13 cellular contexts compared by ENCODE assay signal in the genomic region with DNA sequence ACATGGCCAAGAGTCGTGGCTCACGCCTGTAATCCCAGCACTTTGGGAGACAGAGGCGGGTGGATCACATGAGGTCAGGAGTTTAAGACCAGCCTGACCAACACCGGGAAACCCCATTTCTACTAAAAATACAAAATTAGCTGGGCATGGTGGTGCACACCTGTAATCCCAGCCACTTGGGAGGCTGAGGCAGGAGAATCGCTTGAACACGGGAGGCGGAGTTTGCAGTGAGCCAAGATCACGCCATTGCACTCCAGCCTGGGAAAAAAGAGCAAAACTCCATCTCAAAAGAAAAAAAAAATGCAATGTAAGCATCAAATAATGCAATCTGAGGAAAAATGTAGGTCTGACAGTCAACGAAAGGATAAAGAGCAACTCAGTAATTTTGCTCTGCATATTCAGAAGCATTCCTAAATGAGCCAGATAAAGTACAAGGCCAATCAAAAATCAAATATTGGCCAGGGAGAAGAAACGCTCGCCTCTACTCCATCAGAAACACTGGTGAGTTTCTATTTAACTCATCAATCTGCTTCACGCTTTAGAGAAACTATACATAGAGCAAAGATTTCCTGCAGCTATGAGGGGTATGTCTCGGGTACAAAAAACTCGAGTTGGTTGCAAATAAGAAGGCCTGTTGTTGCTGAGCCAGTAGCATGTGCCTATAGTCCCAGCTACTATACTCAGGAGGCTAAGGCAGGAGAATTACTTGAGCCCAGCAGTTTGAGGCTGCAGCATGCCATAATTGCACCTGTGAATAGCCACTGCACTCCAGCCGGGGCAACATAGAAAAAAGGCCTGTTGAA.
DNase-seq lines count a peak whose midpoint lies in the region; ATAC-seq and TF ChIP-seq lines count a peak whose summit lies in the region.
"Had no signal": no experiment of that assay in that cellular context is flagged by ENCODE, and none has a peak within 500 bp of the region (broad histone marks: within the 10 kb centered on the region; RNA-seq: fewer than 3 reads in every experiment).

No MANE protein-coding gene starts in this region.

- peak overlapping the region; percentile 99 for H3K4me3 ChIP-seq in MM.1S (ENCODE audit: low read length)

- H3K9me3 ChIP-seq in MM.1S (replicated peaks; ENCODE audit: insufficient read depth, low read length): no peaks in the 10 kb centered on the region

- peaks cover 86% of the 10 kb centered on the region for H3F3A ChIP-seq in MM.1S (ENCODE audit: insufficient read depth, low read length)

- H3K27ac ChIP-seq in MM.1S (ENCODE audit: low read length): peak overlapping the region; percentile 96
- H3K27ac ChIP-seq: brain microvascular endothelial cell, HL-60 had no signal

- no peak for ATAC-seq in central memory CD8-positive, alpha-beta T cell (replicated peaks; ENCODE audit: extremely low read depth, poor library complexity, severe bottlenecking)
- no peak for ATAC-seq in stimulated activated naive CD8-positive, alpha-beta T cell treated with anti-CD3 and anti-CD28 coated beads, Interleukin-15, amount 100 ng/mL, for 72 hours
- ATAC-seq in HG02970 (IDR thresholded peaks at IDR 0.05; ENCODE audit: low FRiP score, unreplicated experiment): no peak
- ATAC-seq in GM21390 (IDR thresholded peaks at IDR 0.05; ENCODE audit: unreplicated experiment): no peak
- no peak for ATAC-seq in GM18511 (IDR thresholded peaks at IDR 0.05; ENCODE audit: unreplicated experiment)
- ATAC-seq: left cardiac atrium had no signal

- H3K27me3 ChIP-seq in MM.1S (replicated peaks; ENCODE audit: insufficient read depth, low read length): no peaks in the 10 kb centered on the region
- H3K27me3 ChIP-seq: brain microvascular endothelial cell had no signal

- DNase-seq in activated naive CD4-positive, alpha-beta T cell treated with anti-CD3 and anti-CD28 coated beads, Interleukin-2, amount 10 ng/mL, durations not matched to agents 7 days and 5 days: no peak
- no peak for DNase-seq in activated naive CD4-positive, alpha-beta T cell (lab: John Stamatoyannopoulos, UW)
- peak; percentile 71 for DNase-seq in MM.1S
- DNase-seq in central memory CD8-positive, alpha-beta T cell (ENCODE audit: low spot score in 2 of 2): no peak
- no peak for DNase-seq in stimulated activated naive CD8-positive, alpha-beta T cell treated with anti-CD3 and anti-CD28 coated beads, Interleukin-15, amount 100 ng/mL, for 72 hours
- DNase-seq: brain microvascular endothelial cell, left cardiac atrium, NCI-H524, occipital lobe had no signal

- H3K36me3 Mint-ChIP-seq in activated naive CD4-positive, alpha-beta T cell treated with anti-CD3 and anti-CD28 coated beads, Interleukin-2, amount 10 ng/mL, durations not matched to agents 7 days and 5 days: peaks cover 46% of the 10 kb centered on the region
- peaks cover 50% of the 10 kb centered on the region for H3K36me3 Mint-ChIP-seq in central memory CD8-positive, alpha-beta T cell (ENCODE audit: insufficient read depth)

- peaks cover 27% of the 10 kb centered on the region for H3K36me3 ChIP-seq in MM.1S (replicated peaks; ENCODE audit: insufficient read depth, low read length)

- H3K4me3 Mint-ChIP-seq in activated naive CD4-positive, alpha-beta T cell treated with anti-CD3 and anti-CD28 coated beads, Interleukin-2, amount 10 ng/mL, durations not matched to agents 7 days and 5 days: no peak overlapping the region
- H3K4me3 Mint-ChIP-seq in central memory CD8-positive, alpha-beta T cell: peak overlapping the region; percentile 98
- H3K4me3 Mint-ChIP-seq in stimulated activated naive CD8-positive, alpha-beta T cell treated with anti-CD3 and anti-CD28 coated beads, Interleukin-15, amount 100 ng/mL, for 72 hours: peak overlapping the region; percentile 44 to 93

- H3K27ac Mint-ChIP-seq in activated naive CD4-positive, alpha-beta T cell treated with anti-CD3 and anti-CD28 coated beads, Interleukin-2, amount 10 ng/mL, durations not matched to agents 7 days and 5 days: peak overlapping the region; percentile 26
- peak overlapping the region; percentile 53 for H3K27ac Mint-ChIP-seq in central memory CD8-positive, alpha-beta T cell (ENCODE audit: low read depth)
- no peak overlapping the region for H3K27ac Mint-ChIP-seq in stimulated activated naive CD8-positive, alpha-beta T cell treated with anti-CD3 and anti-CD28 coated beads, Interleukin-15, amount 100 ng/mL, for 72 hours

- no peaks in the 10 kb centered on the region for H3K9me3 Mint-ChIP-seq in activated naive CD4-positive, alpha-beta T cell treated with anti-CD3 and anti-CD28 coated beads, Interleukin-2, amount 10 ng/mL, durations not matched to agents 7 days and 5 days
- no peaks in the 10 kb centered on the region for H3K9me3 Mint-ChIP-seq in central memory CD8-positive, alpha-beta T cell
- no peaks in the 10 kb centered on the region for H3K9me3 Mint-ChIP-seq in stimulated activated naive CD8-positive, alpha-beta T cell treated with anti-CD3 and anti-CD28 coated beads, Interleukin-15, amount 100 ng/mL, for 72 hours

- peaks cover 97% of the 10 kb centered on the region for H3K79me2 ChIP-seq in MM.1S (ENCODE audit: low read length)

- no peaks in the 10 kb centered on the region for H4K20me1 ChIP-seq in MM.1S (ENCODE audit: insufficient read depth, low read length)

- peak overlapping the region; percentile 89 for H3K4me2 ChIP-seq in MM.1S (ENCODE audit: low read depth, low read length)

- peak overlapping the region; percentile 100 for H3K9ac ChIP-seq in MM.1S (ENCODE audit: low read length)

- CTCF ChIA-PET in activated naive CD4-positive, alpha-beta T cell treated with anti-CD3 and anti-CD28 coated beads, Interleukin-2, amount 10 ng/mL, durations not matched to agents 7 days and 5 days (lab: Charles Lee): interaction anchor here (1.0 kb wide), 1 partner anchor 343 kb away, joined by 4 read pairs; no protein-coding TSS in a partner anchor

- H3K4me1 ChIP-seq in MM.1S (ENCODE audit: low read length): peaks cover 22% of the 10 kb centered on the region

- no peaks in the 10 kb centered on the region for H3K9me2 ChIP-seq in MM.1S (replicated peaks; ENCODE audit: insufficient read depth, low read length)

- H2AFZ ChIP-seq in MM.1S (ENCODE audit: low read length): no peak overlapping the region

- no peaks in the 10 kb centered on the region for H3K27me3 Mint-ChIP-seq in activated naive CD4-positive, alpha-beta T cell treated with anti-CD3 and anti-CD28 coated beads, Interleukin-2, amount 10 ng/mL, durations not matched to agents 7 days and 5 days
- H3K27me3 Mint-ChIP-seq in central memory CD8-positive, alpha-beta T cell: no peaks in the 10 kb centered on the region
- no peaks in the 10 kb centered on the region for H3K27me3 Mint-ChIP-seq in stimulated activated naive CD8-positive, alpha-beta T cell treated with anti-CD3 and anti-CD28 coated beads, Interleukin-15, amount 100 ng/mL, for 72 hours

- H3K4me1 Mint-ChIP-seq in activated naive CD4-positive, alpha-beta T cell treated with anti-CD3 and anti-CD28 coated beads, Interleukin-2, amount 10 ng/mL, durations not matched to agents 7 days and 5 days: peaks cover 60% of the 10 kb centered on the region
- peaks cover 77% of the 10 kb centered on the region for H3K4me1 Mint-ChIP-seq in central memory CD8-positive, alpha-beta T cell
- peaks cover 78% of the 10 kb centered on the region for H3K4me1 Mint-ChIP-seq in stimulated activated naive CD8-positive, alpha-beta T cell treated with anti-CD3 and anti-CD28 coated beads, Interleukin-15, amount 100 ng/mL, for 72 hours

- no peak for TF ChIP-seq CTCF in MM.1S (IDR thresholded peaks at IDR 0.05; ENCODE audit: low read length)

Comparison
In these comparisons a context has a peak if more than half of its experiments do, and no peak if none do; other contexts are left out.
1. H3K27ac Mint-ChIP-seq: peak in activated naive CD4-positive, alpha-beta T cell treated with anti-CD3 and anti-CD28 coated beads, Interleukin-2, amount 10 ng/mL, durations not matched to agents 7 days and 5 days (single experiment) and central memory CD8-positive, alpha-beta T cell (single experiment); none in stimulated activated naive CD8-positive, alpha-beta T cell treated with anti-CD3 and anti-CD28 coated beads, Interleukin-15, amount 100 ng/mL, for 72 hours (0 of 2).